8 cellular contexts compared by ENCODE assay signal in genomic region chr2:234444888-234445287, GRCh38. TPM values are rescaled to one million over a fixed set of nuclear protein-coding genes. Genes with fewer than 3 reads are reported as not detected.
DNase-seq lines count a peak whose midpoint lies in the region; ATAC-seq and TF ChIP-seq lines count a peak whose summit lies in the region.

No MANE protein-coding gene starts in this region.

- peak in 2 of 3 donors; percentile 53 to 59 for DNase-seq in CD4-positive, CD25-positive, alpha-beta regulatory T cell
- DNase-seq in NCI-H226 = peak; percentile 85
- DNase-seq in adrenal gland = peak in 4 of 7 donors; percentile 28 to 62 (median 50)
- peak; percentile 96 for DNase-seq in mesenchymal stem cell
- no peak for DNase-seq in NCI-H2107 treated with DMSO at 0.1 percent for 48 hours (lab: John Stamatoyannopoulos, UW; ENCODE audit: unreplicated experiment)
- DNase-seq in middle frontal gyrus (ENCODE audit: extremely low spot score, low spot score) = no peak
- no peak for DNase-seq in Calu3

- H3K4me2 ChIP-seq in mesenchymal stem cell (ENCODE audit: low read length, poor library complexity, severe bottlenecking) = peak overlapping the region; percentile 43

- H2BK15ac ChIP-seq in mesenchymal stem cell (ENCODE audit: low read depth, poor library complexity, severe bottlenecking) = no peak overlapping the region

- no peaks in the 10 kb centered on the region for H3K79me1 ChIP-seq in mesenchymal stem cell (replicated peaks; ENCODE audit: low read length, poor library complexity, severe bottlenecking)

- no peak for TF ChIP-seq POLR2A in adrenal gland (IDR thresholded peaks at IDR 0.05)

- no peak overlapping the region for H2AK5ac ChIP-seq in mesenchymal stem cell (ENCODE audit: low read length, severe bottlenecking)

- H3K9me3 ChIP-seq in CD4-positive, CD25-positive, alpha-beta regulatory T cell (ENCODE audit: control insufficient read depth in 2 of 2, low read length in 2 of 2) = no peaks in the 10 kb centered on the region
- H3K9me3 ChIP-seq in adrenal gland (replicated peaks in 1 of 3) = no peaks in the 10 kb centered on the region
- no peaks in the 10 kb centered on the region for H3K9me3 ChIP-seq in mesenchymal stem cell (ENCODE audit: control insufficient read depth, low read length)

- H3K9ac ChIP-seq in mesenchymal stem cell (ENCODE audit: low read length) = peak overlapping the region; percentile 75

- peak overlapping the region; percentile 2 for H2BK120ac ChIP-seq in mesenchymal stem cell (ENCODE audit: low read depth, low read length)

- H2BK5ac ChIP-seq in mesenchymal stem cell (ENCODE audit: low read depth, low read length, poor library complexity, severe bottlenecking) = peak overlapping the region; percentile 92

- H2BK12ac ChIP-seq in mesenchymal stem cell (ENCODE audit: low read length in 2 of 2) = peak overlapping the region; percentile 51 to 94

- H3K36me3 ChIP-seq in CD4-positive, CD25-positive, alpha-beta regulatory T cell (ENCODE audit: control insufficient read depth, insufficient read depth, low read length) = peaks cover 12% of the 10 kb centered on the region
- no peaks in the 10 kb centered on the region for H3K36me3 ChIP-seq in adrenal gland (replicated peaks in 1 of 2)
- H3K36me3 ChIP-seq in mesenchymal stem cell (ENCODE audit: control insufficient read depth in 1 of 2, insufficient read depth in 2 of 2, low read depth in 1 of 2, low read length in 2 of 2) = no peaks in the 10 kb centered on the region

- H3K27me3 ChIP-seq in CD4-positive, CD25-positive, alpha-beta regulatory T cell (ENCODE audit: control insufficient read depth, insufficient read depth, low read length) = no peaks in the 10 kb centered on the region
- H3K27me3 ChIP-seq in adrenal gland (no peaks in the 10 kb centered on the region), mesenchymal stem cell (ENCODE audit: control insufficient read depth in 1 of 2, insufficient read depth in 1 of 2, low read length in 2 of 2) (no peaks in the 10 kb centered on the region)

- ATAC-seq in CD4-positive, CD25-positive, alpha-beta regulatory T cell (ENCODE audit: low read depth in 2 of 2) = no peak
- ATAC-seq in HG03432 (IDR thresholded peaks at IDR 0.05; ENCODE audit: unreplicated experiment) = no peak

- peak overlapping the region; percentile 47 for H3K4me3 ChIP-seq in CD4-positive, CD25-positive, alpha-beta regulatory T cell (ENCODE audit: low read depth, low read length)
- H3K4me3 ChIP-seq in adrenal gland = no peak overlapping the region
- H3K4me3 ChIP-seq in mesenchymal stem cell (ENCODE audit: insufficient read depth in 1 of 2, low read depth in 1 of 2, low read length in 2 of 2) = no peak overlapping the region

- H3K27ac Mint-ChIP-seq in CD4-positive, CD25-positive, alpha-beta regulatory T cell = peak overlapping the region; percentile 92 to 100 (median 96)
- H3K27ac Mint-ChIP-seq in Calu3 (ENCODE audit: unreplicated experiment) = no peak overlapping the region

- H3K9me3 Mint-ChIP-seq in CD4-positive, CD25-positive, alpha-beta regulatory T cell = peaks cover 0 to 4% (median 0%) of the 10 kb centered on the region in 7 donors
- no peaks in the 10 kb centered on the region for H3K9me3 Mint-ChIP-seq in Calu3 (ENCODE audit: low read depth, unreplicated experiment)

- H4K8ac ChIP-seq in mesenchymal stem cell (ENCODE audit: low read length) = peak overlapping the region; percentile 99

- no peak overlapping the region for H2AFZ ChIP-seq in mesenchymal stem cell (ENCODE audit: low read depth, low read length)

- peak overlapping the region; percentile 70 to 82 (median 78) for H3K4me3 Mint-ChIP-seq in CD4-positive, CD25-positive, alpha-beta regulatory T cell
- H3K4me3 Mint-ChIP-seq in Calu3 (ENCODE audit: low read depth, unreplicated experiment) = no peak overlapping the region

- peak overlapping the region; percentile 95 for H3K27ac ChIP-seq in CD4-positive, CD25-positive, alpha-beta regulatory T cell (ENCODE audit: insufficient read depth, low read length, poor library complexity, severe bottlenecking)
- peak overlapping the region in 1 of 5 donors; percentile 8 for H3K27ac ChIP-seq in adrenal gland
- H3K27ac ChIP-seq in mesenchymal stem cell (ENCODE audit: low read length, poor library complexity, severe bottlenecking) = peak overlapping the region; percentile 96

- H3K23ac ChIP-seq in mesenchymal stem cell (ENCODE audit: low read length in 2 of 2) = no peak overlapping the region

- no peak overlapping the region for H4K91ac ChIP-seq in mesenchymal stem cell (ENCODE audit: low read length)

- H3K18ac ChIP-seq in mesenchymal stem cell (ENCODE audit: low read depth in 1 of 2, low read length in 2 of 2) = peak overlapping the region; percentile 40 to 95

- H3K4ac ChIP-seq in mesenchymal stem cell (ENCODE audit: low read depth in 1 of 2, low read length in 2 of 2) = peak overlapping the region; percentile 57 to 85

- peaks cover 24% of the 10 kb centered on the region for H3K36me3 Mint-ChIP-seq in CD4-positive, CD25-positive, alpha-beta regulatory T cell
- no peaks in the 10 kb centered on the region for H3K36me3 Mint-ChIP-seq in Calu3 (ENCODE audit: insufficient read depth, unreplicated experiment)

- CTCF ChIA-PET in Calu3 (lab: Charles Lee) = no interaction called here

- H3K14ac ChIP-seq in mesenchymal stem cell (ENCODE audit: low read length in 2 of 2) = peak overlapping the region in 1 of 2 experiments; percentile 57

- H3K27me3 Mint-ChIP-seq in CD4-positive, CD25-positive, alpha-beta regulatory T cell = no peaks in the 10 kb centered on the region
- H3K27me3 Mint-ChIP-seq in Calu3 (ENCODE audit: unreplicated experiment) = peaks cover 16% of the 10 kb centered on the region

- BruUV-seq in Calu3 (replicated peaks; lab: Mats Ljungman, UMichigan) = no TSS peak

- H3K4me1 ChIP-seq in CD4-positive, CD25-positive, alpha-beta regulatory T cell (ENCODE audit: control insufficient read depth, insufficient read depth, low read length, poor library complexity, severe bottlenecking) = peaks cover 86% of the 10 kb centered on the region
- H3K4me1 ChIP-seq in adrenal gland (replicated peaks in 1 of 2) (peaks cover 0 to 4% of the 10 kb centered on the region in 2 donors), mesenchymal stem cell (ENCODE audit: control insufficient read depth, insufficient read depth, low read depth, low read length) (peaks cover 14% of the 10 kb centered on the region)

- peaks cover 50 to 93% (median 72%) of the 10 kb centered on the region in 4 donors for H3K4me1 Mint-ChIP-seq in CD4-positive, CD25-positive, alpha-beta regulatory T cell
- H3K4me1 Mint-ChIP-seq in Calu3 (ENCODE audit: low read depth, unreplicated experiment) = no peaks in the 10 kb centered on the region

- 47 to 59% (median 49%) methylated on average over 10 of the region's 10 CpGs for WGBS in adrenal gland, 4 donors
- 26% methylated on average over 9 of the region's 10 CpGs for WGBS in mesenchymal stem cell

- TF ChIP-seq CTCF in adrenal gland (IDR thresholded peaks at IDR 0.05) (no peak), Calu3 (IDR thresholded peaks at IDR 0.05; ENCODE audit: unreplicated experiment) (no peak)

- intact Hi-C loops in adrenal gland (cut with DNase I) = no loop called here
- intact Hi-C loops in Calu3 (cut with micrococcal nuclease; ENCODE audit: unreplicated experiment) = no loop called here

RNA-seq across cellular contexts. Expression of gene ARL4C, which starts 52.0 kb away (rescaled TPM):
- 407 TPM for total RNA-seq in CD4-positive, CD25-positive, alpha-beta regulatory T cell
- polyA plus RNA-seq in CD4-positive, CD25-positive, alpha-beta regulatory T cell = 100 to 1,000 TPM; 103 to 176 (median 129) TPM
- total RNA-seq in adrenal gland = 10 to 100 TPM in 3 of 8 donors, 1 to 10 TPM in 5; 1.4 to 16.0 (median 8.5) TPM
- 1 to 10 TPM; 3.1 to 8.8 (median 3.4) TPM for polyA plus RNA-seq in adrenal gland
- polyA plus RNA-seq in mesenchymal stem cell (2013, experiment 1 of 2) = 16.2 TPM
- polyA plus RNA-seq in mesenchymal stem cell (2013, experiment 2 of 2) = 15.9 TPM
- 15.6 and 21.0 TPM in 2 replicates for total RNA-seq in Calu3 (2022)

Comparison
In these comparisons a context has a peak if more than half of its experiments do, and no peak if none do; other contexts are left out.
1. DNase-seq: peak in CD4-positive, CD25-positive, alpha-beta regulatory T cell (2 of 3), NCI-H226 (single experiment), adrenal gland (4 of 7) and mesenchymal stem cell (single experiment); none in NCI-H2107 treated with DMSO at 0.1 percent for 48 hours (single experiment), middle frontal gyrus (single experiment) and Calu3 (single experiment).
2. RNA of gene ARL4C, which starts 52.0 kb away (total RNA-seq): 407 TPM in CD4-positive, CD25-positive, alpha-beta regulatory T cell (single experiment); 15.6 to 21.0 TPM in Calu3 and 1.4 to 16.0 TPM in adrenal gland; every median in the first group is over 10 times any median in the second.